22 cellular contexts compared by ENCODE assay signal in genomic region chr3:129346690-129347440, GRCh38.
DNase-seq lines count a peak whose midpoint lies in the region; ATAC-seq, FAIRE-seq and TF ChIP-seq lines count a peak whose summit lies in the region.
"Had no signal": no experiment of that assay in that cellular context is flagged by ENCODE, and none has a peak within 500 bp of the region (broad histone marks: within the 10 kb centered on the region; RNA-seq: fewer than 3 reads in every experiment).

No MANE protein-coding gene starts in this region.

- no peak overlapping the region for H2BK12ac ChIP-seq in trophoblast cell (ENCODE audit: low read length)

- no peaks in the 10 kb centered on the region for H3K79me1 ChIP-seq in trophoblast cell (ENCODE audit: low read length)

- H3K4me1 ChIP-seq in endothelial cell of umbilical vein (ENCODE audit: control insufficient read depth, extremely low read depth, insufficient read depth, low read length) (peaks cover 12% of the 10 kb centered on the region), trophoblast cell (ENCODE audit: control insufficient read depth in 1 of 2, insufficient read depth in 2 of 2, low read length in 2 of 2) (peaks cover 16 to 18% of the 10 kb centered on the region in 2 experiments)

- intact Hi-C loops in endothelial cell of umbilical vein (cut with micrococcal nuclease): no loop called here

- CTCF ChIA-PET in endothelial cell of umbilical vein (lab: Charles Lee): interaction anchor here (1.1 kb wide), 1 partner anchor 31 kb away, joined by 3 read pairs; a partner anchor contains a TSS

- no peak overlapping the region for H3K14ac ChIP-seq in trophoblast cell (ENCODE audit: low read length)

- no CpG with 5 or more reads among the region's 12 CpGs for WGBS in trophoblast cell (ENCODE audit: extremely low coverage, insufficient coverage, insufficient read length)

- no peak for ATAC-seq in omental fat pad (ENCODE audit: low FRiP score)
- ATAC-seq: activated CD4-positive, alpha-beta T cell treated with anti-CD3 and anti-CD28 coated beads for 36 hours; effector memory CD8-positive, alpha-beta T cell had no signal

- H3K23ac ChIP-seq in trophoblast cell (ENCODE audit: low read length): no peak overlapping the region

- H3K9me1 ChIP-seq in endothelial cell of umbilical vein (replicated peaks; ENCODE audit: control insufficient read depth, extremely low read depth, insufficient read depth, low read length): no peaks in the 10 kb centered on the region

- H3K79me2 ChIP-seq in endothelial cell of umbilical vein (ENCODE audit: control insufficient read depth, insufficient read depth, low read length) (no peaks in the 10 kb centered on the region), trophoblast cell (ENCODE audit: control insufficient read depth, insufficient read depth, low read length, poor library complexity) (peaks cover 2% of the 10 kb centered on the region)

- dilution Hi-C loops in endothelial cell of umbilical vein (cut with MboI; ENCODE audit: extremely low pct_ligation_motif_present, low sequenced_read_pairs): no loop called here

- DNase-seq in DMS 273 (lab: John Stamatoyannopoulos, UW; ENCODE audit: unreplicated experiment): peak; percentile 69
- no peak for DNase-seq in DMS 273 treated with DMSO at 0.1 percent for 48 hours (lab: John Stamatoyannopoulos, UW)
- DNase-seq in NCI-H524 (lab: John Stamatoyannopoulos, UW): peak; percentile 47 to 76
- no peak for DNase-seq in endothelial cell of umbilical vein (ENCODE audit: low read depth, low spot score)
- peak; percentile 57 to 85 for DNase-seq in trophoblast cell
- no peak for DNase-seq in NCI-H1048 (lab: John Stamatoyannopoulos, UW)
- no peak for DNase-seq in cortex of kidney (lab: John Stamatoyannopoulos, UW)
- DNase-seq in omental fat pad (ENCODE audit: low spot score): no peak
- DNase-seq: activated CD4-positive, alpha-beta T cell treated with anti-CD3 and anti-CD28 coated beads for 36 hours; BE2C; cerebellar nuclear complex; effector memory CD8-positive, alpha-beta T cell; H9; NCI-H1417 treated with DMSO at 0.1 percent for 48 hours; NCI-H345; occipital lobe; stimulated activated naive CD4-positive, alpha-beta T cell; tibial artery had no signal

- H3K4me3 ChIP-seq in endothelial cell of umbilical vein (replicated peaks in 1 of 3; ENCODE audit: insufficient read depth in 1 of 3, low read depth in 1 of 3, low read length in 3 of 3) (no peak overlapping the region), trophoblast cell (ENCODE audit: low read depth, low read length) (no peak overlapping the region)
- H3K4me3 ChIP-seq: tibial artery had no signal

- no peak overlapping the region for H3K4me2 ChIP-seq in endothelial cell of umbilical vein (ENCODE audit: insufficient read depth, low read length)
- H3K4me2 ChIP-seq in trophoblast cell (ENCODE audit: low read length): no peak overlapping the region

- H4K12ac ChIP-seq in trophoblast cell (ENCODE audit: low read depth, low read length): no peak overlapping the region

- H3K27me3 ChIP-seq in endothelial cell of umbilical vein (ENCODE audit: control insufficient read depth in 2 of 2, insufficient read depth in 2 of 2, low read length in 2 of 2) (no peaks in the 10 kb centered on the region), trophoblast cell (ENCODE audit: insufficient read depth, low read length) (no peaks in the 10 kb centered on the region)
- H3K27me3 ChIP-seq: BE2C had no signal

- no peak overlapping the region for H3K4ac ChIP-seq in trophoblast cell (ENCODE audit: low read depth, low read length)

- no peak overlapping the region for H2BK5ac ChIP-seq in trophoblast cell (ENCODE audit: low read depth, low read length, poor library complexity)

- H3K27ac ChIP-seq in endothelial cell of umbilical vein (ENCODE audit: insufficient read depth, low read depth, low read length) (no peak overlapping the region), trophoblast cell (ENCODE audit: low read depth, low read length) (no peak overlapping the region)
- H3K27ac ChIP-seq: 22Rv1, RWPE1, tibial artery had no signal

- H2AFZ ChIP-seq in endothelial cell of umbilical vein (ENCODE audit: low read depth, low read length) (no peak overlapping the region), trophoblast cell (ENCODE audit: insufficient read depth, low read length, poor library complexity) (no peak overlapping the region)

- no peak overlapping the region for H2AK5ac ChIP-seq in trophoblast cell (ENCODE audit: low read length)

- no peak overlapping the region for H2BK120ac ChIP-seq in trophoblast cell (ENCODE audit: insufficient read depth, low read length, poor library complexity)

- peak; percentile 38 for FAIRE-seq in endothelial cell of umbilical vein (lab: Jason Lieb, UNC)
- FAIRE-seq: D721Med, TTC549 had no signal

- no peak overlapping the region for H3K18ac ChIP-seq in trophoblast cell (ENCODE audit: low read length)

- H3K36me3 ChIP-seq in endothelial cell of umbilical vein (ENCODE audit: control insufficient read depth in 2 of 2, extremely low read depth in 1 of 2, insufficient read depth in 2 of 2, low read length in 2 of 2) (no peaks in the 10 kb centered on the region), trophoblast cell (ENCODE audit: control insufficient read depth in 1 of 2, insufficient read depth in 2 of 2, low read length in 2 of 2) (no peaks in the 10 kb centered on the region)
- H3K36me3 ChIP-seq: BE2C, tibial artery had no signal

- no peak for TF ChIP-seq POLR2A in endothelial cell of umbilical vein (IDR thresholded peaks at IDR 0.05; ENCODE audit: low read depth, low read length)

- H4K91ac ChIP-seq in trophoblast cell (ENCODE audit: low read depth, low read length): no peak overlapping the region

- no TSS peak for BruUV-seq in endothelial cell of umbilical vein (replicated peaks; lab: Mats Ljungman, UMichigan)

- no peaks in the 10 kb centered on the region for H4K20me1 ChIP-seq in endothelial cell of umbilical vein (replicated peaks; ENCODE audit: control insufficient read depth, extremely low read depth, insufficient read depth, low read length)

- POLR2A ChIA-PET in endothelial cell of umbilical vein (lab: Charles Lee): no interaction called here

- no peaks in the 10 kb centered on the region for H3K9me3 ChIP-seq in endothelial cell of umbilical vein (replicated peaks; ENCODE audit: control insufficient read depth, insufficient read depth, low read length)
- H3K9me3 ChIP-seq in trophoblast cell (ENCODE audit: insufficient read depth, low read depth, low read length): no peaks in the 10 kb centered on the region
- H3K9me3 ChIP-seq: BE2C, tibial artery had no signal

- H4K8ac ChIP-seq in trophoblast cell (ENCODE audit: low read depth, low read length): no peak overlapping the region

- TF ChIP-seq CTCF in endothelial cell of umbilical vein (IDR thresholded peaks at IDR 0.05; ENCODE audit: extremely low read depth in 1 of 2, insufficient read depth in 1 of 2, low read depth in 1 of 2, low read length in 2 of 2) (no peak), omental fat pad (IDR thresholded peaks at IDR 0.05) (no peak)

- no peak overlapping the region for H3K9ac ChIP-seq in endothelial cell of umbilical vein (replicated peaks; ENCODE audit: extremely low read depth, insufficient read depth, low read length)
- no peak overlapping the region for H3K9ac ChIP-seq in trophoblast cell (ENCODE audit: low read length)

TF ChIP-seq in endothelial cell of umbilical vein, 7 proteins besides CTCF, POLR2A, EP300 and RAD21:
- TF ChIP-seq MYC (IDR thresholded peaks at IDR 0.05; ENCODE audit: low read depth, low read length) (no peak), FOS (IDR thresholded peaks at IDR 0.05; ENCODE audit: borderline replicate concordance, insufficient read depth, low read length) (no peak), GATA2 (IDR thresholded peaks at IDR 0.05; ENCODE audit: insufficient read depth, insufficient read length, low read depth, low read length) (no peak), EZH2 (IDR thresholded peaks at IDR 0.05; ENCODE audit: borderline replicate concordance, low read depth, low read length, severe bottlenecking) (no peak)

Comparison
In these comparisons a context has a peak if more than half of its experiments do, and no peak if none do; other contexts are left out.
1. DNase-seq: peak in DMS 273 (single experiment), NCI-H524 (2 of 2) and trophoblast cell (2 of 2); none in DMS 273 treated with DMSO at 0.1 percent for 48 hours (single experiment), endothelial cell of umbilical vein (single experiment), NCI-H1048 (single experiment), cortex of kidney (single experiment) and omental fat pad (single experiment).